13 cellular contexts compared by ENCODE assay signal in genomic region chr5:20601678-20602100, GRCh38.
A peak's percentile ranks its signal among the peaks of the same experiment; 100 is the strongest.
DNase-seq lines count a peak whose midpoint lies in the region; ATAC-seq and TF ChIP-seq lines count a peak whose summit lies in the region.
"Had no signal": no experiment of that assay in that cellular context is flagged by ENCODE, and none has a peak within 500 bp of the region (broad histone marks: within the 10 kb centered on the region; RNA-seq: fewer than 3 reads in every experiment).

No MANE protein-coding gene starts in this region.

- H3K27ac Mint-ChIP-seq in immature natural killer cell: no peak overlapping the region
- H3K27ac Mint-ChIP-seq: CD14-positive monocyte; stimulated activated naive CD8-positive, alpha-beta T cell treated with anti-CD3 and anti-CD28 coated beads, Interleukin-15, Interleukin-2, amounts not matched to agents 100 ng/mL and 50 ng/mL, for 24 hours had no signal

- H3K4me1 Mint-ChIP-seq in immature natural killer cell: no peaks in the 10 kb centered on the region
- H3K4me1 Mint-ChIP-seq: CD14-positive monocyte had no signal

- H3K4me1 ChIP-seq in tibial artery: no peaks in the 10 kb centered on the region

- H3K4me3 Mint-ChIP-seq in immature natural killer cell: no peak overlapping the region
- H3K4me3 Mint-ChIP-seq: CD14-positive monocyte; stimulated activated naive CD8-positive, alpha-beta T cell treated with anti-CD3 and anti-CD28 coated beads, Interleukin-15, Interleukin-2, amounts not matched to agents 100 ng/mL and 50 ng/mL, for 24 hours had no signal

- no peaks in the 10 kb centered on the region for H3K36me3 ChIP-seq in tibial artery

- peak; percentile 92 for DNase-seq in ELF-1 (ENCODE audit: low read depth, low spot score)
- peak; percentile 82 for DNase-seq in NCI-H226
- peak; percentile 8 for DNase-seq in amniotic stem cell (lab: John Stamatoyannopoulos, UW)
- peak; percentile 26 for DNase-seq in myocyte (ENCODE audit: low read depth)
- no peak for DNase-seq in immature natural killer cell
- DNase-seq in tibial artery: no peak
- DNase-seq: kidney, NCI-H2081 had no signal

- H3K27me3 ChIP-seq in tibial artery: no peaks in the 10 kb centered on the region

- intact Hi-C loops in tibial artery (cut with DNase I; ENCODE audit: low total_unique reads): no loop called here

- H3K4me3 ChIP-seq in tibial artery: no peak overlapping the region

- H3K27ac ChIP-seq in tibial artery: no peak overlapping the region

- H3K27me3 Mint-ChIP-seq in immature natural killer cell (ENCODE audit: low read depth in 3 of 3): no peaks in the 10 kb centered on the region
- H3K27me3 Mint-ChIP-seq: stimulated activated naive CD8-positive, alpha-beta T cell treated with anti-CD3 and anti-CD28 coated beads, Interleukin-15, Interleukin-2, amounts not matched to agents 100 ng/mL and 50 ng/mL, for 24 hours had no signal

- H3K9me3 Mint-ChIP-seq in immature natural killer cell: peaks cover 21 to 52% (median 39%) of the 10 kb centered on the region in 6 donors

- TF ChIP-seq CTCF in tibial artery (IDR thresholded peaks at IDR 0.05): no peak

- ATAC-seq in GM18870 (IDR thresholded peaks at IDR 0.05; ENCODE audit: unreplicated experiment): no peak
- no peak for ATAC-seq in HG02610 (IDR thresholded peaks at IDR 0.05; ENCODE audit: unreplicated experiment)
- ATAC-seq: SK-N-SH treated with all-trans-retinoic acid at 6 μM for 48 hours had no signal

- no peaks in the 10 kb centered on the region for H3K9me3 ChIP-seq in tibial artery

- H3K36me3 Mint-ChIP-seq in immature natural killer cell: peaks cover 0 to 1% (median 0%) of the 10 kb centered on the region in 3 donors
- H3K36me3 Mint-ChIP-seq: CD14-positive monocyte had no signal

Comparison
In these comparisons a context has a peak if more than half of its experiments do, and no peak if none do; other contexts are left out.
1. DNase-seq: peak in ELF-1 (single experiment), NCI-H226 (single experiment), amniotic stem cell (single experiment) and myocyte (single experiment); none in immature natural killer cell (0 of 3) and tibial artery (0 of 2).